ENCODE assay signal across 23 cellular contexts in genomic region chr1:154822717-154823116, GRCh38. TPM values are rescaled to one million over a fixed set of nuclear protein-coding genes. Genes with fewer than 3 reads are reported as not detected.
DNase-seq lines count a peak whose midpoint lies in the region; ATAC-seq, FAIRE-seq and TF ChIP-seq lines count a peak whose summit lies in the region.
"Had no signal": no experiment of that assay in that cellular context is flagged by ENCODE, and none has a peak within 500 bp of the region (broad histone marks: within the 10 kb centered on the region; RNA-seq: fewer than 3 reads in every experiment).

No MANE protein-coding gene starts in this region.

- H3K27ac ChIP-seq in H1 (ENCODE audit: low read depth, low read length), result no peak overlapping the region
- H3K27ac ChIP-seq in testis, result no peak overlapping the region
- H3K27ac ChIP-seq in aorta (ENCODE audit: low read depth in 1 of 2, low read length in 2 of 2), result no peak overlapping the region
- H3K27ac ChIP-seq: C4-2B, HL-60, PC-9, SJSA1 had no signal

- TF ChIP-seq RAD21 in H1 (IDR thresholded peaks at IDR 0.05 in 1 of 2, conservative IDR thresholded peaks at IDR 0.05 in 1 of 2; ENCODE audit: low read depth in 2 of 2, low read length in 2 of 2), result no peak

- H3K9me3 ChIP-seq in H1 (ENCODE audit: insufficient read depth in 2 of 2, low read depth in 1 of 2, low read length in 1 of 2), result no peaks in the 10 kb centered on the region
- no peaks in the 10 kb centered on the region for H3K9me3 ChIP-seq in testis
- H3K9me3 ChIP-seq in aorta (ENCODE audit: control insufficient read depth, low read length), result no peaks in the 10 kb centered on the region
- H3K9me3 ChIP-seq: Caco-2, SJSA1 had no signal

- H3K23ac ChIP-seq in H1 (ENCODE audit: insufficient read length), result no peak overlapping the region

- H4K5ac ChIP-seq in H1 (ENCODE audit: insufficient read length, low read depth, low read length), result no peak overlapping the region

- H3K9ac ChIP-seq in H1 (replicated peaks in 1 of 4; ENCODE audit: extremely low read depth in 1 of 4, low read depth in 3 of 4, low read length in 3 of 4), result no peak overlapping the region

- H4K91ac ChIP-seq in H1 (replicated peaks; ENCODE audit: insufficient read length, low read length), result no peak overlapping the region

- H3K27me3 ChIP-seq in H1 (replicated peaks in 1 of 4; ENCODE audit: control insufficient read depth in 3 of 4, extremely low read depth in 1 of 4, insufficient read depth in 3 of 4, low read length in 3 of 4), result no peaks in the 10 kb centered on the region
- H3K27me3 ChIP-seq in testis, result no peaks in the 10 kb centered on the region
- H3K27me3 ChIP-seq in aorta (ENCODE audit: control insufficient read depth in 1 of 2, insufficient read depth in 2 of 2, low read length in 1 of 2), result no peaks in the 10 kb centered on the region

- CTCF ChIA-PET in H1 (lab: Charles Lee; ENCODE audit: partially characterized antibody), result interaction anchor here (1.1 to 2.0 kb wide), 8 partner anchors 10 to 63 kb away, joined by 3 to 7 read pairs (median 4); no protein-coding TSS in a partner anchor

- H2BK20ac ChIP-seq in H1 (ENCODE audit: low read length), result no peak overlapping the region

- no peak for TF ChIP-seq POLR2A in H1 (IDR thresholded peaks at IDR 0.05; ENCODE audit: control extremely low read depth in 1 of 2, low read depth in 2 of 2, low read length in 2 of 2)
- no peak for TF ChIP-seq POLR2A in testis (IDR thresholded peaks at IDR 0.05)

- 77% methylated on average over 6 of the region's 6 CpGs; no CpG with 5 or more reads in 1 of the 2 experiments for WGBS in H1 (ENCODE audit: extremely low coverage in 1 of 2, insufficient coverage in 1 of 2, insufficient read length in 1 of 2, insufficient replicate concordance in 2 of 2, low coverage in 1 of 2, low lambda C conversion rate in 2 of 2, missing lambda C conversion rate in 1 of 2), 2 experiments
- WGBS in testis, 2 donors, result 71 to 72% methylated on average over 6 of the region's 6 CpGs
- 91 to 92% methylated on average over 6 of the region's 6 CpGs for WGBS in aorta, 2 donors

- H2BK120ac ChIP-seq in H1 (replicated peaks; ENCODE audit: low read depth, low read length), result no peak overlapping the region

- H4K8ac ChIP-seq in H1 (ENCODE audit: extremely low read depth, insufficient read depth, low read length), result no peak overlapping the region

- H2BK15ac ChIP-seq in H1 (ENCODE audit: low read length), result no peak overlapping the region

- H2BK5ac ChIP-seq in H1 (ENCODE audit: low read depth, low read length), result no peak overlapping the region

- 0 out of 2 replicates have a peak overlapping the region, but pooled peaks have one; percentile 9 for H3K18ac ChIP-seq in H1 (ENCODE audit: extremely low read depth, low read length)

- no peak for DNase-seq in GM19239 (ENCODE audit: insufficient read length, low spot score)
- no peak for DNase-seq in H1 (ENCODE audit: low read depth in 1 of 2, low spot score in 2 of 2)
- DNase-seq in testis, result no peak
- no peak for DNase-seq in aorta
- DNase-seq in NOMO-1 treated with dmso at 0.1 percent for 144 hours (lab: John Stamatoyannopoulos, UW; ENCODE audit: unreplicated experiment), result no peak
- DNase-seq: Caco-2; CD8-positive, alpha-beta T cell; Kasumi-1; NCI-H1105 treated with DMSO at 0.1 percent for 48 hours; NCI-H146; NCI-H1930; NCI-H2107; NCI-H524; NCI-H748 treated with DMSO at 0.1 percent for 48 hours; PC-9; T-helper 1 cell had no signal

- H3K4ac ChIP-seq in H1 (replicated peaks; ENCODE audit: insufficient read length, low read depth, low read length), result no peak overlapping the region

- H2AK5ac ChIP-seq in H1 (ENCODE audit: low read depth, low read length), result no peak overlapping the region

- no peak for TF ChIP-seq EP300 in H1 (IDR thresholded peaks at IDR 0.05; ENCODE audit: borderline replicate concordance in 1 of 2, low read depth in 2 of 2, low read length in 2 of 2)

- H2BK12ac ChIP-seq in H1 (ENCODE audit: low read depth, low read length), result no peak overlapping the region

- no peaks in the 10 kb centered on the region for H3K79me2 ChIP-seq in H1 (ENCODE audit: control insufficient read depth in 1 of 2, insufficient read depth in 2 of 2, low read length in 2 of 2)

- no peak overlapping the region for H3K4me2 ChIP-seq in H1 (ENCODE audit: insufficient read depth in 1 of 2, low read depth in 2 of 2, low read length in 2 of 2)
- H3K4me2 ChIP-seq: PC-9 had no signal

- H3K56ac ChIP-seq in H1 (replicated peaks; ENCODE audit: insufficient read length, low read depth, low read length), result no peak overlapping the region

- no peak for TF ChIP-seq CTCF in H1 (IDR thresholded peaks at IDR 0.05; ENCODE audit: control extremely low read depth in 1 of 3, insufficient read depth in 1 of 3, low read depth in 1 of 3, low read length in 3 of 3)
- no peak for TF ChIP-seq CTCF in testis (IDR thresholded peaks at IDR 0.05)

- H3K23me2 ChIP-seq in H1 (ENCODE audit: low read depth, low read length), result no peaks in the 10 kb centered on the region

- H3K79me1 ChIP-seq in H1 (ENCODE audit: low read depth, low read length), result no peaks in the 10 kb centered on the region

- H3K14ac ChIP-seq in H1 (ENCODE audit: insufficient read length), result no peak overlapping the region

- no peak overlapping the region for H2AFZ ChIP-seq in H1 (ENCODE audit: low read length)
- H2AFZ ChIP-seq: PC-9 had no signal

- FAIRE-seq in GM19239 (lab: Jason Lieb, UNC) (peak; percentile 42), H1 (lab: Jason Lieb, UNC) (no peak)
- FAIRE-seq: G401.6, H54 had no signal

- POLR2A ChIA-PET in H1 (lab: Charles Lee; ENCODE audit: partially characterized antibody), result interaction anchor here (0.9 to 1.2 kb wide), 2 partner anchors 13 to 45 kb away, joined by 3 to 4 read pairs; no protein-coding TSS in a partner anchor

- ATAC-seq in HG03442 (IDR thresholded peaks at IDR 0.05; ENCODE audit: unreplicated experiment) (peak; percentile 45), aorta (ENCODE audit: low FRiP score) (no peak), HG02840 (IDR thresholded peaks at IDR 0.05; ENCODE audit: low FRiP score, unreplicated experiment) (no peak)
- ATAC-seq: CD8-positive, alpha-beta T cell had no signal

- intact Hi-C loops in testis (cut with DNase I; ENCODE audit: low total_unique reads) (no loop called here), aorta (cut with DNase I) (no loop called here)

- H3K36me3 ChIP-seq in H1 (ENCODE audit: control insufficient read depth in 2 of 4, insufficient read depth in 4 of 4, low read length in 3 of 4) (no peaks in the 10 kb centered on the region), testis (ENCODE audit: low read depth, missing control alignments) (no peaks in the 10 kb centered on the region), aorta (ENCODE audit: control insufficient read depth in 1 of 2, insufficient read depth in 2 of 2, low read length in 1 of 2) (no peaks in the 10 kb centered on the region)
- H3K36me3 ChIP-seq: SJSA1 had no signal

- H4K20me1 ChIP-seq in H1 (replicated peaks in 1 of 2; ENCODE audit: control insufficient read depth in 1 of 2, insufficient read depth in 2 of 2, low read length in 2 of 2), result no peaks in the 10 kb centered on the region

- H3K4me1 ChIP-seq in H1 (replicated peaks in 1 of 4; ENCODE audit: control insufficient read depth in 3 of 4, insufficient read depth in 4 of 4, low read length in 3 of 4), result peaks cover 0 to 2% (median 1%) of the 10 kb centered on the region in 4 experiments; a peak in 3 of 7 replicates
- H3K4me1 ChIP-seq in testis, result no peaks in the 10 kb centered on the region
- no peaks in the 10 kb centered on the region for H3K4me1 ChIP-seq in aorta (ENCODE audit: control insufficient read depth in 1 of 2, insufficient read depth in 2 of 2, low read length in 2 of 2)
- H3K4me1 ChIP-seq: Caco-2, SJSA1 had no signal

- H3K4me3 ChIP-seq in H1 (ENCODE audit: extremely low read depth in 1 of 4, insufficient read depth in 2 of 4, low read depth in 3 of 4, low read length in 4 of 4) (no peak overlapping the region), testis (no peak overlapping the region), aorta (ENCODE audit: low read length in 2 of 2) (no peak overlapping the region)
- H3K4me3 ChIP-seq: PC-9, SJSA1 had no signal

TF ChIP-seq in H1, 55 proteins besides CTCF, POLR2A, EP300 and RAD21:
- TF ChIP-seq MAX (IDR thresholded peaks at IDR 0.05), result no peak

RNA-seq across cellular contexts. Expression of gene KCNN3, which starts 47.4 kb away (rescaled TPM):
- total RNA-seq in H1 (2021; fragmentation: NEBNext Ultra II Directional; extraction: Animal tissue kit (Norgen Biotek cat#: 25700)), result 2.8 and 3.0 TPM in 2 replicates
- polyA plus RNA-seq in H1 (2011; rRNA removed), result 3.7 and 4.5 TPM in 2 replicates
- polyA plus RNA-seq in H1 (2011; cell fraction: cytosol; rRNA removed), result 2.1 TPM
- 5.4 TPM for polyA plus RNA-seq in H1 (2011; cell fraction: nucleus; rRNA removed)
- 2.8 to 4.4 TPM (median 3.5 TPM) in 4 replicates for polyA plus RNA-seq in H1 (2012, experiment 1 of 2)
- 1.6 TPM for polyA plus RNA-seq in H1 (2012, experiment 2 of 2)
- 1.7 TPM for polyA plus RNA-seq in H1 (2013, experiment 1 of 2)
- 1.9 TPM for polyA plus RNA-seq in H1 (2013, experiment 2 of 2)
- 5.4 and 9.2 TPM in 2 replicates for polyA minus RNA-seq in H1 (2011; rRNA and poly(A)+ RNA removed)
- 3.9 TPM for polyA minus RNA-seq in H1 (2011; cell fraction: cytosol; rRNA and poly(A)+ RNA removed)
- polyA minus RNA-seq in H1 (2011; cell fraction: nucleus; rRNA and poly(A)+ RNA removed), result 4.1 TPM
- total RNA-seq in testis, result under 1 TPM; 0.24 to 0.56 TPM
- 0.78 TPM for polyA plus RNA-seq in testis (ENCODE audit: insufficient read depth, low read depth, low replicate concordance)
- 1 to 10 TPM; 3.2 to 4.7 TPM for total RNA-seq in aorta
- under 1 TPM; 0.08 to 0.50 TPM for polyA plus RNA-seq in aorta
- total RNA-seq: SJSA1 had no signal
